In genomic region chr11:19209617-19210016, GRCh38 we compare ENCODE assay signal across 1 cellular context.
TF ChIP-seq lines count a peak whose summit lies in the region.

No MANE protein-coding gene starts in this region.

TF ChIP-seq in IMR-90, 13 proteins besides CTCF, POLR2A, EP300 and RAD21 (continued from another document):
- no peak for TF ChIP-seq RCOR1 (IDR thresholded peaks at IDR 0.05; ENCODE audit: insufficient replicate concordance, low read length)
- no peak for TF ChIP-seq NFE2L2 (IDR thresholded peaks at IDR 0.05; ENCODE audit: low read depth, low read length)
- TF ChIP-seq ELK1 (IDR thresholded peaks at IDR 0.05; ENCODE audit: borderline replicate concordance, low read depth, low read length), result no peak
